15 cellular contexts compared by ENCODE assay signal in genomic region chr1:6269997-6270401, GRCh38. TPM values are rescaled to one million over a fixed set of nuclear protein-coding genes. Genes with fewer than 3 reads are reported as not detected.
A peak's percentile ranks its signal among the peaks of the same experiment; 100 is the strongest.
DNase-seq lines count a peak whose midpoint lies in the region; ATAC-seq and TF ChIP-seq lines count a peak whose summit lies in the region.
"Had no signal": no experiment of that assay in that cellular context is flagged by ENCODE, and none has a peak within 500 bp of the region (broad histone marks: within the 10 kb centered on the region; RNA-seq: fewer than 3 reads in every experiment).

No MANE protein-coding gene starts in this region.

- H3K27me3 ChIP-seq in thyroid gland = no peaks in the 10 kb centered on the region

- H3K4me3 ChIP-seq in mucosa of descending colon (no peak overlapping the region), thyroid gland (replicated peaks in 1 of 3) (no peak overlapping the region)
- H3K4me3 ChIP-seq: psoas muscle had no signal

- H3K36me3 ChIP-seq in mucosa of descending colon (ENCODE audit: low read depth) (no peaks in the 10 kb centered on the region), thyroid gland (no peaks in the 10 kb centered on the region)

- H3K4me1 ChIP-seq in mucosa of descending colon (ENCODE audit: low read depth) = peaks cover 33% of the 10 kb centered on the region
- H3K4me1 ChIP-seq in thyroid gland = no peaks in the 10 kb centered on the region
- H3K4me1 ChIP-seq: psoas muscle had no signal

- peak; percentile 94 for DNase-seq in DMS 273 (lab: John Stamatoyannopoulos, UW; ENCODE audit: unreplicated experiment)
- peak; percentile 88 for DNase-seq in NCI-H1694 treated with DMSO at 0.1 percent for 48 hours (lab: John Stamatoyannopoulos, UW)
- DNase-seq in NCI-H82 treated with DMSO at 0.1 percent for 48 hours (lab: John Stamatoyannopoulos, UW; ENCODE audit: unreplicated experiment) = peak; percentile 49
- DNase-seq in mucosa of descending colon = peak; percentile 82 to 86 (median 85)
- DNase-seq in thyroid gland = no peak
- no peak for DNase-seq in dedifferentiated amniotic fluid mesenchymal stem cell (ENCODE audit: extremely low spot score)
- DNase-seq in kidney glomerular epithelial cell (lab: John Stamatoyannopoulos, UW) = no peak
- no peak for DNase-seq in glomerular visceral epithelial cell (ENCODE audit: extremely low spot score)
- DNase-seq: activated CD8-positive, alpha-beta memory T cell treated with anti-CD3 and anti-CD28 coated beads, Interleukin-2, amount 10 ng/mL, durations not matched to agents 7 days and 5 days; activated naive CD4-positive, alpha-beta T cell treated with anti-CD3 and anti-CD28 coated beads for 36 hours; psoas muscle; stimulated activated CD8-positive, alpha-beta memory T cell treated with anti-CD3 and anti-CD28 coated beads, Interleukin-4, amount 100 ng/mL, for 48 hours had no signal

- H3K27ac ChIP-seq in thyroid gland = no peak overlapping the region
- H3K27ac ChIP-seq: psoas muscle, VCaP had no signal

- WGBS in thyroid gland, 2 donors = 81 to 85% methylated on average over 9 to 13 of the region's 13 CpGs

- no peaks in the 10 kb centered on the region for H3K9me3 ChIP-seq in mucosa of descending colon
- H3K9me3 ChIP-seq in thyroid gland = no peaks in the 10 kb centered on the region
- H3K9me3 ChIP-seq: psoas muscle had no signal

- intact Hi-C loops in mucosa of descending colon (cut with DNase I, micrococcal nuclease) = no loop called here
- intact Hi-C loops in thyroid gland (cut with DNase I) = no loop called here

- TF ChIP-seq POLR2A in thyroid gland (IDR thresholded peaks at IDR 0.05) = no peak

- TF ChIP-seq CTCF in mucosa of descending colon (IDR thresholded peaks at IDR 0.05) = no peak
- no peak for TF ChIP-seq CTCF in thyroid gland (IDR thresholded peaks at IDR 0.05)

- ATAC-seq in mucosa of descending colon = peak; percentile 79
- ATAC-seq: activated CD8-positive, alpha-beta memory T cell treated with anti-CD3 and anti-CD28 coated beads, Interleukin-2, amount 10 ng/mL, durations not matched to agents 7 days and 5 days; psoas muscle had no signal

RNA-seq across cellular contexts. Expression of gene GPR153, which starts 9.1 kb away (rescaled TPM):
- total RNA-seq in mucosa of descending colon = 10 to 100 TPM; 20.2 to 28.3 (median 20.4) TPM
- 1 to 10 TPM in 3 of 4 donors, under 1 TPM in 1; 0.78 to 3.2 (median 1.5) TPM for total RNA-seq in thyroid gland

RNA-seq across cellular contexts. Expression of gene HES3, which starts 26.0 kb away (rescaled TPM):
- total RNA-seq in mucosa of descending colon = not detected
- total RNA-seq in thyroid gland = not detected
- total RNA-seq: activated CD8-positive, alpha-beta memory T cell treated with anti-CD3 and anti-CD28 coated beads, Interleukin-2, amount 10 ng/mL, durations not matched to agents 7 days and 5 days; activated naive CD4-positive, alpha-beta T cell treated with anti-CD3 and anti-CD28 coated beads for 36 hours; fibroblast of villous mesenchyme; psoas muscle; ureter had no signal

RNA-seq across cellular contexts. Expression of gene ICMT, which starts 34.2 kb away (rescaled TPM):
- total RNA-seq in mucosa of descending colon (10 to 100 TPM; 50.4 to 72.3 (median 55.8) TPM), thyroid gland (10 to 100 TPM; 66.2 to 86.2 (median 78.1) TPM)

Comparison
In these comparisons a context has a peak if more than half of its experiments do, and no peak if none do; other contexts are left out.
1. DNase-seq: peak in DMS 273 (single experiment), NCI-H1694 treated with DMSO at 0.1 percent for 48 hours (single experiment), NCI-H82 treated with DMSO at 0.1 percent for 48 hours (single experiment) and mucosa of descending colon (3 of 3); none in thyroid gland (0 of 2), dedifferentiated amniotic fluid mesenchymal stem cell (single experiment), kidney glomerular epithelial cell (single experiment) and glomerular visceral epithelial cell (single experiment).
2. RNA of gene GPR153, which starts 9.1 kb away (total RNA-seq): 20.2 to 28.3 TPM in mucosa of descending colon; 0.78 to 3.2 TPM in thyroid gland; every median in the first group is over 4 times any median in the second.